In the genomic region with DNA sequence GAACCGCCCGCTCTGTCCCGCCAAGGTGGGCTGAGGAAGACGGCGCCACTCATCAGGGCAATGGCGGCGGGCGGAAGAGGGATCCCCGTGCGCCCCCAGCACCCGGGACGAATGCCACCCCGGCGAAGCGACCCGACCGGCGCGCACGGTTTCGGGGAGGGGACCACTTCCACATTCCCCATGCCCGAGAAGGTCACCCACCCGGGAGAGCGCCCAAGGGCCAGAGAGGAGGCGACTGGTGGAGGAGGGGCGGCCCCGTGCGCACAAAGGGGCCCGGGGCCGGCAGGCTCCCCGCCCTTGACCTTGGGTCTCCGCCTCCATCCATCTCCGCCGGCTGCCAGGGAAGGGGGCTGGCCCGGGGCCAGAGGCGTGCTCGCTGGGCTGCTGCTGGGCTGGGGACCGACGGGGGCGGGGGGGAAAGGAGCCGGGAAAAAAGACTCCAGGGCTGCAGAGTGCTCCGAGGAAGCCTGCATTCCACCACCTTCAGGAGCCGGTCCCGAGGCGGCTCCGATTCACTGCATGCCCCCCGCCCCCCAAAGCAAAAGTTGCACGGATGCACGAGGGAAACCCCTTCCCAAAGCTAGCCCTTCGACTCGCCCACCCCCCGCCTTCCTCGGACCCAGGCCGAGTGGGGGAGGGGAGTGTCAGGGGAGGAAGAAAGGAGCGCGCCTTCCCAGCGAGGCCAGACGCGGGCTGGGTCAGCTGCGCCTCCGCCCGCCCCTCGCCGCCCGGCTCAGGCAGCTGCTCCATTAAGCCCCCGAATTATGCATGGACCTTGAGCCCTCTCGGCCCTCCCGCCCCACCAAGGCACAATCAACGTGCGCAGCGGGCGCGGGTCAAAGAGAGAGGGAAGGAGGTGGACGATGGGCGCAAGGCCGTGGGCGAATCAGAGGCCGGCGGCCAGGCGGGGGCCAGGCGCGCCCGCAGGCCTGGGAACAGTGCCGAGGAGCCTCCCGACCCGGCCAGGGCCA, we compare ENCODE assay signal across 10 cellular contexts. TPM values are rescaled to one million over a fixed set of nuclear protein-coding genes. Genes with fewer than 3 reads are reported as not detected.
DNase-seq lines count a peak whose midpoint lies in the region; ATAC-seq and TF ChIP-seq lines count a peak whose summit lies in the region.
"Had no signal": no experiment of that assay in that cellular context is flagged by ENCODE, and none has a peak within 500 bp of the region (broad histone marks: within the 10 kb centered on the region; RNA-seq: fewer than 3 reads in every experiment).

No MANE protein-coding gene starts in this region.

- peak overlapping the region; percentile 100 for H3K27ac Mint-ChIP-seq in activated naive CD4-positive, alpha-beta T cell treated with anti-CD3 and anti-CD28 coated beads, Interleukin-2, amount 50 U/mL, for 24 hours

- peaks cover 7% of the 10 kb centered on the region for H3K79me2 ChIP-seq in smooth muscle cell (ENCODE audit: low read depth)

- no peak for TF ChIP-seq CTCF in smooth muscle cell (IDR thresholded peaks at IDR 0.05; ENCODE audit: borderline replicate concordance, insufficient read depth, poor library complexity, severe bottlenecking)

- H4K20me1 ChIP-seq in smooth muscle cell (ENCODE audit: low read depth) = no peaks in the 10 kb centered on the region

- peaks cover 51% of the 10 kb centered on the region for H3K4me1 ChIP-seq in iPS-18a (ENCODE audit: control insufficient read depth, low read depth, low read length)
- peaks cover 16% of the 10 kb centered on the region for H3K4me1 ChIP-seq in smooth muscle cell (ENCODE audit: low read depth)
- H3K4me1 ChIP-seq: pancreas had no signal

- peak overlapping the region; percentile 82 for H2AFZ ChIP-seq in smooth muscle cell (ENCODE audit: low read depth)

- H3K27ac ChIP-seq in iPS-18a (ENCODE audit: low read length) = peak overlapping the region; percentile 79
- H3K27ac ChIP-seq in smooth muscle cell (ENCODE audit: low read depth) = no peak overlapping the region
- H3K27ac ChIP-seq: pancreas had no signal

- peak overlapping the region; percentile 77 for H3K9ac ChIP-seq in iPS-18a (ENCODE audit: low read length)
- no peak overlapping the region for H3K9ac ChIP-seq in smooth muscle cell (ENCODE audit: low read depth)

- no peaks in the 10 kb centered on the region for H3K27me3 Mint-ChIP-seq in activated naive CD4-positive, alpha-beta T cell treated with anti-CD3 and anti-CD28 coated beads, Interleukin-2, amount 50 U/mL, for 24 hours

- H3K4me2 ChIP-seq in smooth muscle cell = peak overlapping the region; percentile 92

- WGBS in smooth muscle cell (ENCODE audit: low lambda C conversion rate) = 3% methylated on average over 56 of the region's 86 CpGs

- no peaks in the 10 kb centered on the region for H3K9me3 Mint-ChIP-seq in activated naive CD4-positive, alpha-beta T cell treated with anti-CD3 and anti-CD28 coated beads, Interleukin-2, amount 50 U/mL, for 24 hours

- H3K4me3 Mint-ChIP-seq in activated naive CD4-positive, alpha-beta T cell treated with anti-CD3 and anti-CD28 coated beads, Interleukin-2, amount 50 U/mL, for 24 hours = peak overlapping the region; percentile 92

- H3K36me3 ChIP-seq in iPS-18a (ENCODE audit: control insufficient read depth, low read depth, low read length) (no peaks in the 10 kb centered on the region), smooth muscle cell (ENCODE audit: low read depth) (no peaks in the 10 kb centered on the region)
- H3K36me3 ChIP-seq: pancreas had no signal

- POLR2A ChIA-PET in HEK293T (lab: Yijun Ruan, JAX) = interaction anchor here (0.9 to 2.0 kb wide), 3 partner anchors 9 to 17 kb away, joined by 3 to 4 read pairs (median 3); no protein-coding TSS in a partner anchor

- H3K9me3 ChIP-seq in iPS-18a (ENCODE audit: control insufficient read depth, low read depth, low read length) = no peaks in the 10 kb centered on the region
- no peaks in the 10 kb centered on the region for H3K9me3 ChIP-seq in smooth muscle cell (replicated peaks; ENCODE audit: low read depth)
- H3K9me3 ChIP-seq: pancreas had no signal

- H3K4me3 ChIP-seq in iPS-18a (ENCODE audit: low read length) (peak overlapping the region; percentile 55), smooth muscle cell (peak overlapping the region; percentile 71)

- peaks cover 83% of the 10 kb centered on the region for H3K4me1 Mint-ChIP-seq in activated naive CD4-positive, alpha-beta T cell treated with anti-CD3 and anti-CD28 coated beads, Interleukin-2, amount 50 U/mL, for 24 hours

- peaks cover 33% of the 10 kb centered on the region for H3K27me3 ChIP-seq in iPS-18a (ENCODE audit: control insufficient read depth, insufficient read depth, low read length)
- H3K27me3 ChIP-seq in smooth muscle cell (ENCODE audit: low read depth) = no peaks in the 10 kb centered on the region

- CTCF ChIA-PET in HEK293T (lab: Yijun Ruan, JAX) = no interaction called here

- DNase-seq in HEK293T (ENCODE audit: extremely low spot score) = peak; percentile 39
- DNase-seq in smooth muscle cell (lab: John Stamatoyannopoulos, UW; ENCODE audit: unreplicated experiment) = no peak
- no peak for DNase-seq in cortex of kidney (lab: John Stamatoyannopoulos, UW)
- no peak for DNase-seq in AG20443 (ENCODE audit: low spot score)
- no peak for DNase-seq in SW 1271 (lab: John Stamatoyannopoulos, UW)
- DNase-seq: NCI-H1417 had no signal

- no peak for ATAC-seq in GM19035 (IDR thresholded peaks at IDR 0.05; ENCODE audit: unreplicated experiment)

- H3K36me3 Mint-ChIP-seq in activated naive CD4-positive, alpha-beta T cell treated with anti-CD3 and anti-CD28 coated beads, Interleukin-2, amount 50 U/mL, for 24 hours = peaks cover 10% of the 10 kb centered on the region

- peaks cover 4% of the 10 kb centered on the region for H3F3A ChIP-seq in smooth muscle cell (ENCODE audit: low read depth)

TF ChIP-seq in HEK293T, 16 proteins besides CTCF, POLR2A, EP300 and RAD21:
- TF ChIP-seq NFRKB (IDR thresholded peaks at IDR 0.05) = no peak
- no peak for TF ChIP-seq CTBP1 (IDR thresholded peaks at IDR 0.05; ENCODE audit: borderline replicate concordance)
- TF ChIP-seq L3MBTL2 (conservative IDR thresholded peaks at IDR 0.05) = peak; percentile 32; the same call in 1 of the 2 replicates
TF ChIP-seq in HEK293T: peak in this region for 1.

RNA-seq across cellular contexts. Expression of a gene that starts 26.2 kb away (rescaled TPM):
- 3.0 and 3.6 TPM in 2 replicates for total RNA-seq in smooth muscle cell
- 0.47 and 0.56 TPM in 2 replicates for polyA plus RNA-seq in smooth muscle cell
